2 cellular contexts compared by ENCODE assay signal in genomic region chr1:200299571-200299970, GRCh38.
TF ChIP-seq lines count a peak whose summit lies in the region.

No MANE protein-coding gene starts in this region.

TF ChIP-seq in IMR-90, 13 proteins besides CTCF, POLR2A, EP300 and RAD21:
- no peak for TF ChIP-seq MXI1 (IDR thresholded peaks at IDR 0.05; ENCODE audit: borderline replicate concordance, low read depth, low read length)
- no peak for TF ChIP-seq RFX5 (IDR thresholded peaks at IDR 0.05; ENCODE audit: low read depth, low read length)
- TF ChIP-seq USF2 (IDR thresholded peaks at IDR 0.05; ENCODE audit: low read depth, low read length), result no peak
- no peak for TF ChIP-seq FOS (IDR thresholded peaks at IDR 0.05; ENCODE audit: low read depth, low read length)
- TF ChIP-seq SMC3 (IDR thresholded peaks at IDR 0.05; ENCODE audit: low read depth, low read length), result no peak
- no peak for TF ChIP-seq MAFK (IDR thresholded peaks at IDR 0.05; ENCODE audit: low read depth, low read length)
- TF ChIP-seq MAZ (IDR thresholded peaks at IDR 0.05; ENCODE audit: borderline replicate concordance, low read depth, low read length), result no peak
- no peak for TF ChIP-seq ELK1 (IDR thresholded peaks at IDR 0.05; ENCODE audit: borderline replicate concordance, low read depth, low read length)
- TF ChIP-seq BHLHE40 (IDR thresholded peaks at IDR 0.05; ENCODE audit: low read depth, low read length), result no peak

TF ChIP-seq in H1, 55 proteins besides CTCF, POLR2A, EP300 and RAD21:
- TF ChIP-seq ATF3 (IDR thresholded peaks at IDR 0.05; ENCODE audit: insufficient read depth, low read depth, low read length) (no peak), BCL11A (IDR thresholded peaks at IDR 0.05; ENCODE audit: low read depth in 2 of 2, low read length in 2 of 2) (no peak)
